In genomic region chr2:71609958-71610357, GRCh38 we compare ENCODE assay signal across 9 cellular contexts.
DNase-seq lines count a peak whose midpoint lies in the region; ATAC-seq, FAIRE-seq and TF ChIP-seq lines count a peak whose summit lies in the region.
"Had no signal": no experiment of that assay in that cellular context is flagged by ENCODE, and none has a peak within 500 bp of the region (broad histone marks: within the 10 kb centered on the region; RNA-seq: fewer than 3 reads in every experiment).

No MANE protein-coding gene starts in this region.

- H3K27me3 Mint-ChIP-seq in astrocyte (ENCODE audit: low read depth, unreplicated experiment): peaks cover 25% of the 10 kb centered on the region
- H3K27me3 Mint-ChIP-seq in CD8-positive, alpha-beta T cell (ENCODE audit: low read depth): peaks cover 11% of the 10 kb centered on the region

- TF ChIP-seq CTCF in DND-41 (IDR thresholded peaks at IDR 0.05; ENCODE audit: borderline replicate concordance, extremely low read depth, low read length, poor library complexity, severe bottlenecking) (peak; percentile 53), astrocyte (IDR thresholded peaks at IDR 0.05; ENCODE audit: insufficient read depth, low read depth, low read length) (peak; percentile 22)
- TF ChIP-seq CTCF in CD8-positive, alpha-beta T cell (IDR thresholded peaks at IDR 0.05): no peak

- ATAC-seq in DND-41 (ENCODE audit: insufficient read depth, low read depth): no peak; the same call in 2 of the 3 replicates
- ATAC-seq in activated CD4-positive, CD25-positive, alpha-beta regulatory T cell treated with anti-CD3 and anti-CD28 coated beads, Interleukin-2, amount 50 U/mL, for 24 hours: no peak
- ATAC-seq in CD8-positive, alpha-beta T cell: no peak

- H4K20me1 ChIP-seq in DND-41 (ENCODE audit: insufficient read depth, low read length) (no peaks in the 10 kb centered on the region), astrocyte (ENCODE audit: insufficient read depth, low read length) (no peaks in the 10 kb centered on the region)

- POLR2A ChIA-PET in CD8-positive, alpha-beta T cell (lab: Charles Lee): no interaction called here

- no peak for FAIRE-seq in astrocyte (lab: Jason Lieb, UNC)
- FAIRE-seq: colon had no signal

- H3K4me1 Mint-ChIP-seq in astrocyte (ENCODE audit: low read depth, unreplicated experiment): peaks cover 9% of the 10 kb centered on the region
- peaks cover 2% of the 10 kb centered on the region for H3K4me1 Mint-ChIP-seq in CD8-positive, alpha-beta T cell (ENCODE audit: low read depth)

- CTCF ChIA-PET in CD8-positive, alpha-beta T cell (lab: Charles Lee): no interaction called here

- intact Hi-C loops in CD8-positive, alpha-beta T cell (cut with DNase I, micrococcal nuclease): no loop called here

- H3K4me1 ChIP-seq in DND-41 (ENCODE audit: insufficient read depth, low read length): no peaks in the 10 kb centered on the region
- H3K4me1 ChIP-seq in astrocyte (ENCODE audit: insufficient read depth, low read length): peaks cover 4% of the 10 kb centered on the region
- H3K4me1 ChIP-seq in CD8-positive, alpha-beta T cell (ENCODE audit: insufficient read depth, low read length): no peaks in the 10 kb centered on the region

- H3K36me3 Mint-ChIP-seq in astrocyte (ENCODE audit: low read depth, unreplicated experiment): peaks cover 61% of the 10 kb centered on the region
- H3K36me3 Mint-ChIP-seq in CD8-positive, alpha-beta T cell: no peaks in the 10 kb centered on the region

- H3K9me3 ChIP-seq in DND-41 (ENCODE audit: insufficient read depth, low read length, severe bottlenecking) (no peaks in the 10 kb centered on the region), astrocyte (ENCODE audit: insufficient read depth, low read depth, low read length) (no peaks in the 10 kb centered on the region)
- no peaks in the 10 kb centered on the region for H3K9me3 ChIP-seq in CD8-positive, alpha-beta T cell (ENCODE audit: low read length)

- H3K9ac ChIP-seq in DND-41 (ENCODE audit: low read depth, low read length): no peak overlapping the region
- no peak overlapping the region for H3K9ac ChIP-seq in astrocyte (ENCODE audit: low read length)

- H3K4me2 ChIP-seq in DND-41 (ENCODE audit: insufficient read depth, low read length): no peak overlapping the region
- no peak overlapping the region for H3K4me2 ChIP-seq in astrocyte (ENCODE audit: low read length)

- H3K27me3 ChIP-seq in DND-41 (ENCODE audit: insufficient read depth, low read length, poor library complexity) (peaks cover 3% of the 10 kb centered on the region), astrocyte (ENCODE audit: insufficient read depth, low read length) (peaks cover 6% of the 10 kb centered on the region)
- no peaks in the 10 kb centered on the region for H3K27me3 ChIP-seq in CD8-positive, alpha-beta T cell (ENCODE audit: insufficient read depth, low read length)

- no peak overlapping the region for H3K4me3 Mint-ChIP-seq in astrocyte (ENCODE audit: unreplicated experiment)
- no peak overlapping the region for H3K4me3 Mint-ChIP-seq in CD8-positive, alpha-beta T cell

- H2AFZ ChIP-seq in DND-41 (ENCODE audit: low read depth, low read length) (no peak overlapping the region), astrocyte (ENCODE audit: low read depth, low read length) (no peak overlapping the region)

- H3K79me2 ChIP-seq in DND-41 (ENCODE audit: insufficient read depth, low read length) (no peaks in the 10 kb centered on the region), astrocyte (ENCODE audit: insufficient read depth, low read length) (no peaks in the 10 kb centered on the region)

- no peak overlapping the region for H3K27ac Mint-ChIP-seq in astrocyte (ENCODE audit: unreplicated experiment)
- H3K27ac Mint-ChIP-seq in CD8-positive, alpha-beta T cell: no peak overlapping the region

- no peak overlapping the region for H3K27ac ChIP-seq in DND-41 (ENCODE audit: low read length)
- no peak overlapping the region for H3K27ac ChIP-seq in astrocyte (ENCODE audit: low read depth, low read length)
- H3K27ac ChIP-seq in CD8-positive, alpha-beta T cell (ENCODE audit: low read depth, low read length): no peak overlapping the region

- H3K9me3 Mint-ChIP-seq in astrocyte (ENCODE audit: unreplicated experiment): peaks cover 7% of the 10 kb centered on the region
- H3K9me3 Mint-ChIP-seq in CD8-positive, alpha-beta T cell: no peaks in the 10 kb centered on the region

- DNase-seq in DND-41 (no peak), Kasumi-1 (lab: John Stamatoyannopoulos, UW) (peak; percentile 48 to 67), astrocyte (ENCODE audit: low read depth) (peak; percentile 38), myocyte (ENCODE audit: low read depth) (peak; percentile 46), D341Med (ENCODE audit: low spot score) (no peak)
- no peak for DNase-seq in stimulated activated CD4-positive, alpha-beta T cell treated with anti-CD3 and anti-CD28 coated beads, Interleukin-4, amount 100 ng/mL, for 4 hours
- DNase-seq in CD8-positive, alpha-beta T cell: no peak

- H3K4me3 ChIP-seq in DND-41 (ENCODE audit: low read depth in 1 of 2, low read length in 2 of 2): no peak overlapping the region
- no peak overlapping the region for H3K4me3 ChIP-seq in astrocyte (ENCODE audit: insufficient read depth, low read depth, low read length)
- H3K4me3 ChIP-seq in CD8-positive, alpha-beta T cell (ENCODE audit: low read depth, low read length): no peak overlapping the region

- no peaks in the 10 kb centered on the region for H3K36me3 ChIP-seq in DND-41 (ENCODE audit: insufficient read depth, low read length)
- no peaks in the 10 kb centered on the region for H3K36me3 ChIP-seq in astrocyte (ENCODE audit: insufficient read depth, low read length)
- H3K36me3 ChIP-seq in CD8-positive, alpha-beta T cell (ENCODE audit: insufficient read depth, low read length): no peaks in the 10 kb centered on the region

Comparison
In these comparisons a context has a peak if more than half of its experiments do, and no peak if none do; other contexts are left out.
1. DNase-seq: peak in Kasumi-1 (2 of 2), astrocyte (single experiment) and myocyte (single experiment); none in DND-41 (single experiment), stimulated activated CD4-positive, alpha-beta T cell treated with anti-CD3 and anti-CD28 coated beads, Interleukin-4, amount 100 ng/mL, for 4 hours (0 of 2), CD8-positive, alpha-beta T cell (0 of 7) and D341Med (single experiment).